Comparison of ENCODE assay signal across 11 cellular contexts in the genomic region with DNA sequence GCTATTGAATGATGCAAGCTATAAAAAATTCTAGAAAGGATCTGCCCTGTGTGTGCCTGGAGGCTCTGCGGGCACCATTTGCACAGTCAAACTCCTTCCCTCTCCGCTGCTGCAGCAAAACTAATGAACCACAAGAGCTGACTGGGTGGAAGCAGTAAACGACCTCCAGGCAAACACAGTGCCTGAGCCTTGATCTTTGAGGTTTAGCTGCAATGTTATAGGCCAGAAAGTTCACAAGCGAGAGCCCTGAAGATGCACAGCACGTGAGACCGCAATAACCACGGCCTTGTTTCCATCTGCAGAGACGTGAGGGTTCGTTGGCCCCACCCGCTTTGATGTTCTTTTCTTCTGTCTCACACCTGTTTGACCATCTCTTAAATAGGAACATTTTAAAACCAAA.
A peak's percentile ranks its signal among the peaks of the same experiment; 100 is the strongest.
DNase-seq lines count a peak whose midpoint lies in the region; ATAC-seq and TF ChIP-seq lines count a peak whose summit lies in the region.
"Had no signal": no experiment of that assay in that cellular context is flagged by ENCODE, and none has a peak within 500 bp of the region (broad histone marks: within the 10 kb centered on the region; RNA-seq: fewer than 3 reads in every experiment).

No MANE protein-coding gene starts in this region.

- no peak for TF ChIP-seq POLR2A in NB4 (IDR thresholded peaks at IDR 0.05; ENCODE audit: extremely low read depth, insufficient read length)

- no peak overlapping the region for H3K27ac Mint-ChIP-seq in activated T-cell treated with anti-CD3 and anti-CD28 coated beads, Interleukin-2, amount 50 U/mL, for 24 hours
- H3K27ac Mint-ChIP-seq: WTC11 had no signal

- DNase-seq in NB4 (ENCODE audit: low read depth) (peak; percentile 96), KBM-7 (no peak), SHP77 treated with DMSO at 0.1 percent for 48 hours (lab: John Stamatoyannopoulos, UW) (no peak), mesenteric fat pad (ENCODE audit: low spot score) (no peak)
- DNase-seq in activated T-cell treated with anti-CD3 and anti-CD28 coated beads, Interleukin-2, amount 50 U/mL, for 24 hours, result peak; percentile 44
- DNase-seq in stimulated activated CD4-positive, alpha-beta T cell treated with anti-CD3 and anti-CD28 coated beads, TNF-alpha, amount 100 ng/mL, for 24 hours (ENCODE audit: low read depth in 3 of 3), result peak; percentile 7 to 56 (median 7)
- DNase-seq: left ventricle myocardium inferior, NCI-H2107 had no signal

- peaks cover 39% of the 10 kb centered on the region for H3K27me3 Mint-ChIP-seq in activated T-cell treated with anti-CD3 and anti-CD28 coated beads, Interleukin-2, amount 50 U/mL, for 24 hours

- TF ChIP-seq CTCF in NB4 (IDR thresholded peaks at IDR 0.05; ENCODE audit: low read depth, low read length), result no peak

- H3K4me3 ChIP-seq in NB4 (ENCODE audit: low read depth, low read length), result peak overlapping the region; percentile 50
- H3K4me3 ChIP-seq: left ventricle myocardium inferior had no signal

- peaks cover 49% of the 10 kb centered on the region for H3K4me1 Mint-ChIP-seq in activated T-cell treated with anti-CD3 and anti-CD28 coated beads, Interleukin-2, amount 50 U/mL, for 24 hours (ENCODE audit: low read depth)
- H3K4me1 Mint-ChIP-seq: WTC11 had no signal

- H3K4me3 Mint-ChIP-seq in activated T-cell treated with anti-CD3 and anti-CD28 coated beads, Interleukin-2, amount 50 U/mL, for 24 hours, result no peak overlapping the region
- H3K4me3 Mint-ChIP-seq: WTC11 had no signal

- in situ Hi-C loops in KBM-7 (cut with MboI; ENCODE audit: low pct_unique_long_range_greater_than_20kb, low sequenced_read_pairs), result no loop called here

- peak; percentile 73 for ATAC-seq in GM19452 (IDR thresholded peaks at IDR 0.05; ENCODE audit: unreplicated experiment)
- ATAC-seq in GM21423 (IDR thresholded peaks at IDR 0.05; ENCODE audit: unreplicated experiment), result no peak
- ATAC-seq: WTC11 had no signal

- peaks cover 3% of the 10 kb centered on the region for H3K36me3 Mint-ChIP-seq in activated T-cell treated with anti-CD3 and anti-CD28 coated beads, Interleukin-2, amount 50 U/mL, for 24 hours (ENCODE audit: low read depth)

- H3K9me3 Mint-ChIP-seq in activated T-cell treated with anti-CD3 and anti-CD28 coated beads, Interleukin-2, amount 50 U/mL, for 24 hours, result peaks cover 12% of the 10 kb centered on the region

Comparison
In these comparisons a context has a peak if more than half of its experiments do, and no peak if none do; other contexts are left out.
1. DNase-seq: peak in NB4 (single experiment), activated T-cell treated with anti-CD3 and anti-CD28 coated beads, Interleukin-2, amount 50 U/mL, for 24 hours (single experiment) and stimulated activated CD4-positive, alpha-beta T cell treated with anti-CD3 and anti-CD28 coated beads, TNF-alpha, amount 100 ng/mL, for 24 hours (3 of 3); none in KBM-7 (single experiment), SHP77 treated with DMSO at 0.1 percent for 48 hours (single experiment) and mesenteric fat pad (single experiment).